8 cellular contexts compared by ENCODE assay signal in the genomic region with DNA sequence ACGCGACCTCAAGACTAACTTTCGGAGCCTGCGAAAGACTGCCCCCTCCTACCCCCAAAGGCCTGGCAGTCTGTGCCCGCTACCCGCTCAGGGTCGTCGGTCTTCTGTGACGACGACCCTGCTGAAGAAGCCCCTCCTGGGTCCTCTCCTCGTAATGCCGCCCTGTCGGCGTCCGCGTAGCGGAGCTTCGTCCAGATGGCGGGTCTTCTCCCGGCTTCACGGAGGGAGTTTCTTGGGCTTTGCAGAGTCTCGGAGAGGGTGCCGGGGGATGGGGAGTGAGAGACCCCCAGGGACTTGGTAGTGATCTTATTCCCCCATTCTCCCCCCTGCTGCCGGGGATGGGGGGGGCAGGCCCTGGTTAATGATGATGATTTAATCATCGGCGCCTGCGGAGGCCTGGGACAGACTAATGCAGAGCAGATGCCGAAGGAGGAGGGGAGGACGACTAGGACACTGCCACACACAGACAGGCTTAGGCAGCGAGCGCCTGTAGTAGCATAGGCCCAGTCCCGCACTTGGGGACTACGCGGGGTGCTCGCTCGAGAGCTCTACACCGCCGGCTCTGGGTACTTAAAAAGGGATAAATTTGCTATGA. TPM values are rescaled to one million over a fixed set of nuclear protein-coding genes. Genes with fewer than 3 reads are reported as not detected.
DNase-seq lines count a peak whose midpoint lies in the region; ATAC-seq and TF ChIP-seq lines count a peak whose summit lies in the region.

No MANE protein-coding gene starts in this region.

- POLR2A ChIA-PET in A673 (lab: Charles Lee; ENCODE audit: low non-redundant PET) = no interaction called here

- H3K9ac ChIP-seq in SK-N-MC (ENCODE audit: insufficient read length) (peak overlapping the region; percentile 99), endocrine pancreas (ENCODE audit: control insufficient read depth, insufficient read depth, low read length) (peak overlapping the region; percentile 99), muscle layer of colon (ENCODE audit: low read length) (no peak overlapping the region)

- H3K27ac ChIP-seq in A673 (ENCODE audit: low read depth, low read length, poor library complexity, severe bottlenecking) = peak overlapping the region; percentile 97
- H3K27ac ChIP-seq in SK-N-MC = peak overlapping the region; percentile 99
- H3K27ac ChIP-seq in muscle layer of colon (ENCODE audit: low read depth, low read length) = peak overlapping the region; percentile 89

- H3K36me3 ChIP-seq in A673 (ENCODE audit: insufficient read depth, low read length, poor library complexity, severe bottlenecking) (peaks cover 14% of the 10 kb centered on the region), SK-N-MC (ENCODE audit: insufficient read depth, low read length) (peaks cover 17% of the 10 kb centered on the region), endocrine pancreas (ENCODE audit: control insufficient read depth, insufficient read depth, low read length) (no peaks in the 10 kb centered on the region), muscle layer of colon (ENCODE audit: insufficient read depth, low read length) (peaks cover 14% of the 10 kb centered on the region)

- H3K4me3 ChIP-seq in A673 (ENCODE audit: low read depth, low read length, poor library complexity, severe bottlenecking) = peak overlapping the region; percentile 63
- H3K4me3 ChIP-seq in SK-N-MC = peak overlapping the region; percentile 97
- peak overlapping the region; percentile 74 for H3K4me3 ChIP-seq in endocrine pancreas (ENCODE audit: control insufficient read depth, insufficient read depth, low read length)
- peak overlapping the region; percentile 75 to 77 for H3K4me3 ChIP-seq in muscle layer of colon (ENCODE audit: low read depth in 1 of 2, low read length in 2 of 2)

- H3K4me1 ChIP-seq in A673 (ENCODE audit: insufficient read depth, low read length, poor library complexity, severe bottlenecking) (peaks cover 15% of the 10 kb centered on the region), endocrine pancreas (ENCODE audit: control insufficient read depth, insufficient read depth, low read length) (peaks cover 3% of the 10 kb centered on the region), muscle layer of colon (ENCODE audit: insufficient read depth, low read length) (peaks cover 24% of the 10 kb centered on the region)

- peaks cover 5% of the 10 kb centered on the region for H3K27me3 ChIP-seq in A673 (replicated peaks; ENCODE audit: insufficient read depth, low read depth, low read length, poor library complexity)
- no peaks in the 10 kb centered on the region for H3K27me3 ChIP-seq in endocrine pancreas (ENCODE audit: control insufficient read depth, insufficient read depth, low read length)
- H3K27me3 ChIP-seq in muscle layer of colon (ENCODE audit: control insufficient read depth in 1 of 2, insufficient read depth in 2 of 2, low read length in 2 of 2) = peaks cover 21 to 50% of the 10 kb centered on the region in 2 donors

- CTCF ChIA-PET in A673 (lab: Charles Lee) = interaction anchor here (1.1 kb wide), 1 partner anchor 25 kb away, joined by 3 read pairs; a partner anchor contains a TSS

- no TSS peak for BruUV-seq in A673 (replicated peaks; lab: Mats Ljungman, UMichigan)

- ATAC-seq in GM18505 (IDR thresholded peaks at IDR 0.05; ENCODE audit: unreplicated experiment) = peak; percentile 14
- peak; percentile 7 for ATAC-seq in HG03432 (IDR thresholded peaks at IDR 0.05; ENCODE audit: unreplicated experiment)

- intact Hi-C loops in A673 (cut with micrococcal nuclease; ENCODE audit: unreplicated experiment) = loop anchor here (2.0 kb wide), 1 partner anchor 21 kb away; a partner anchor contains a TSS

- DNase-seq in A673 (ENCODE audit: low spot score) = peak; percentile 89
- no peak for DNase-seq in SK-N-MC (ENCODE audit: low read depth, low spot score)
- no peak for DNase-seq in mesenteric fat pad (ENCODE audit: low spot score)
- no peak for DNase-seq in hepatic stellate cell (ENCODE audit: low spot score)

- H3K9me3 ChIP-seq in A673 (ENCODE audit: low read depth, low read length, poor library complexity, severe bottlenecking) (no peaks in the 10 kb centered on the region), SK-N-MC (ENCODE audit: low read depth, low read length) (no peaks in the 10 kb centered on the region), endocrine pancreas (ENCODE audit: control insufficient read depth, low read length) (no peaks in the 10 kb centered on the region), muscle layer of colon (ENCODE audit: low read length) (no peaks in the 10 kb centered on the region)

- no peak for TF ChIP-seq CTCF in A673 (conservative IDR thresholded peaks at IDR 0.05; ENCODE audit: low read depth, low read length)

- TF ChIP-seq POLR2A in GM18505 (IDR thresholded peaks at IDR 0.05; ENCODE audit: borderline replicate concordance, extremely low read depth, insufficient read depth, insufficient read length) = no peak

RNA-seq across cellular contexts. Expression of a gene that starts 0.5 kb away (rescaled TPM):
- total RNA-seq in A673 (2021) (30.9 and 33.0 TPM in 2 replicates), mesenteric fat pad (22.1 TPM)

RNA-seq across cellular contexts. Expression of a gene that starts 6.2 kb away (rescaled TPM):
- not detected in 2 replicates for total RNA-seq in A673 (2021)
- total RNA-seq in mesenteric fat pad = not detected

RNA-seq across cellular contexts. Expression of a gene that starts 8.6 kb away (rescaled TPM):
- total RNA-seq in A673 (2021) = 0.48 TPM in 1 of 2 replicates, not detected in the other
- total RNA-seq in mesenteric fat pad = 2.6 TPM

RNA-seq across cellular contexts. Expression of a gene that starts 18.0 kb away (rescaled TPM):
- total RNA-seq in A673 (2021) (0.50 and 0.71 TPM in 2 replicates), mesenteric fat pad (not detected)

RNA-seq across cellular contexts. Expression of a gene that starts 21.5 kb away (rescaled TPM):
- total RNA-seq in A673 (2021) = 114 and 126 TPM in 2 replicates
- total RNA-seq in mesenteric fat pad = 112 TPM
